In the genomic region with DNA sequence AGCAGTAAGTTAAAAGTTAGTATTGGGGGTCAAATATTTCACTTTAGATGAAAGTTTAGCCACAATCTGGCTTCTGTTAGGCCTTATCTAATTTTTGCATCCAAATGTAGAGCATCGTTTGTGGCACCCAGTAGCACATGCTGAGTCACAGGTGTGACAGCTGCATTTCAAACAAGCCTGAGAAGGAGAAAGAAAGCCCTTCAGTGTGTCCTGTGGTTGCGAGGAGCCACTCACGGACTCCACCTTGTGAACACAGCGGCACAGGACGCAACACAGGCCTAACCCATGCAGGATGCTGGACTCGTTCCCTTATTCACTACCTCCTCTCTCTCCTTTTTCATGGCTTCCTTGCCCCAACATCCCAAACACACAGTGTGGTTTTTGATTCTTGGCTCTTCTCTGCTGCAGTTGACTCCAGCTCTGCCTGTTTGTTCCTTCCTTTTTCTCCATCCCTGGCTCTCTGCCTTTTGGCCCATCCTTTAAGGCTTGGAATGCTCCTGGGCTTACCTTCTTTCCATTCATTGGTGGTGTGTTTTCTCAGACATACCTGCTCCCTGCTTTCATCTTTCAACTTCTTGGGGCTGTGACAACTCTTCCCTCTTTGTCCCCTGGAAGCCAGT, we compare ENCODE assay signal across 28 cellular contexts.
DNase-seq lines count a peak whose midpoint lies in the region; ATAC-seq and TF ChIP-seq lines count a peak whose summit lies in the region.
"Had no signal": no experiment of that assay in that cellular context is flagged by ENCODE, and none has a peak within 500 bp of the region (broad histone marks: within the 10 kb centered on the region; RNA-seq: fewer than 3 reads in every experiment).

No MANE protein-coding gene starts in this region.

- H3K4me3 Mint-ChIP-seq in stimulated activated naive CD8-positive, alpha-beta T cell treated with anti-CD3 and anti-CD28 coated beads, Interleukin-15, Interleukin-2, amounts not matched to agents 100 ng/mL and 50 ng/mL, for 24 hours: no peak overlapping the region
- H3K4me3 Mint-ChIP-seq in stimulated activated naive CD8-positive, alpha-beta T cell treated with anti-CD3 and anti-CD28 coated beads, Interleukin-15, amount 100 ng/mL, for 72 hours: no peak overlapping the region
- no peak overlapping the region for H3K4me3 Mint-ChIP-seq in activated CD8-positive, alpha-beta memory T cell treated with anti-CD3 and anti-CD28 coated beads, Interleukin-2, amount 10 ng/mL, durations not matched to agents 7 days and 5 days
- H3K4me3 Mint-ChIP-seq: CD8-positive, alpha-beta memory T cell; nephron; type B pancreatic cell had no signal

- no peak for DNase-seq in stimulated activated naive CD8-positive, alpha-beta T cell treated with anti-CD3 and anti-CD28 coated beads, Interleukin-15, amount 100 ng/mL, for 72 hours
- peak; percentile 4 for DNase-seq in cerebellum (ENCODE audit: low spot score)
- no peak for DNase-seq in left lung
- no peak for DNase-seq in Kasumi-1 (lab: John Stamatoyannopoulos, UW)
- DNase-seq in effector memory CD4-positive, alpha-beta T cell: no peak
- DNase-seq in activated CD4-positive, CD25-positive, alpha-beta regulatory T cell (lab: John Stamatoyannopoulos, UW): no peak
- no peak for DNase-seq in activated CD8-positive, alpha-beta memory T cell treated with anti-CD3 and anti-CD28 coated beads, Interleukin-2, amount 10 ng/mL, durations not matched to agents 7 days and 5 days
- DNase-seq: activated CD4-positive, alpha-beta T cell treated with anti-CD3 and anti-CD28 coated beads, Interleukin-2, amount 50 U/mL, for 48 hours; activated CD8-positive, alpha-beta memory T cell treated with anti-CD3 and anti-CD28 coated beads, Interleukin-2, amount 50 U/mL, for 48 hours; activated naive CD4-positive, alpha-beta T cell treated with anti-CD3 and anti-CD28 coated beads, Interleukin-2, amount 50 U/mL, for 16 hours; amniotic stem cell; BE2C; CD8-positive, alpha-beta memory T cell; GF-D8; kidney; mucosa of descending colon; NCI-H146; NCI-H510A; retina; SHP77 treated with DMSO at 0.1 percent for 48 hours; stimulated activated CD4-positive, alpha-beta T cell treated with anti-CD3 and anti-CD28 coated beads, Interleukin-2, amount 100 ng/mL, for 24 hours; substantia nigra had no signal

- no peaks in the 10 kb centered on the region for H3K4me1 Mint-ChIP-seq in stimulated activated naive CD8-positive, alpha-beta T cell treated with anti-CD3 and anti-CD28 coated beads, Interleukin-15, Interleukin-2, amounts not matched to agents 100 ng/mL and 50 ng/mL, for 24 hours (ENCODE audit: low read depth)
- peaks cover 15% of the 10 kb centered on the region for H3K4me1 Mint-ChIP-seq in stimulated activated naive CD8-positive, alpha-beta T cell treated with anti-CD3 and anti-CD28 coated beads, Interleukin-15, amount 100 ng/mL, for 72 hours
- H3K4me1 Mint-ChIP-seq in activated CD8-positive, alpha-beta memory T cell treated with anti-CD3 and anti-CD28 coated beads, Interleukin-2, amount 10 ng/mL, durations not matched to agents 7 days and 5 days: peaks cover 1% of the 10 kb centered on the region
- H3K4me1 Mint-ChIP-seq: CD8-positive, alpha-beta memory T cell; nephron had no signal

- no peaks in the 10 kb centered on the region for H3K9me3 Mint-ChIP-seq in stimulated activated naive CD8-positive, alpha-beta T cell treated with anti-CD3 and anti-CD28 coated beads, Interleukin-15, Interleukin-2, amounts not matched to agents 100 ng/mL and 50 ng/mL, for 24 hours
- H3K9me3 Mint-ChIP-seq in stimulated activated naive CD8-positive, alpha-beta T cell treated with anti-CD3 and anti-CD28 coated beads, Interleukin-15, amount 100 ng/mL, for 72 hours: no peaks in the 10 kb centered on the region
- H3K9me3 Mint-ChIP-seq in activated CD8-positive, alpha-beta memory T cell treated with anti-CD3 and anti-CD28 coated beads, Interleukin-2, amount 10 ng/mL, durations not matched to agents 7 days and 5 days (ENCODE audit: low read depth): no peaks in the 10 kb centered on the region
- H3K9me3 Mint-ChIP-seq: CD8-positive, alpha-beta memory T cell; nephron; type B pancreatic cell had no signal

- H3K27me3 Mint-ChIP-seq in stimulated activated naive CD8-positive, alpha-beta T cell treated with anti-CD3 and anti-CD28 coated beads, Interleukin-15, Interleukin-2, amounts not matched to agents 100 ng/mL and 50 ng/mL, for 24 hours: no peaks in the 10 kb centered on the region
- H3K27me3 Mint-ChIP-seq in stimulated activated naive CD8-positive, alpha-beta T cell treated with anti-CD3 and anti-CD28 coated beads, Interleukin-15, amount 100 ng/mL, for 72 hours: no peaks in the 10 kb centered on the region
- H3K27me3 Mint-ChIP-seq in activated CD8-positive, alpha-beta memory T cell treated with anti-CD3 and anti-CD28 coated beads, Interleukin-2, amount 10 ng/mL, durations not matched to agents 7 days and 5 days: no peaks in the 10 kb centered on the region
- H3K27me3 Mint-ChIP-seq: type B pancreatic cell had no signal

- H3K4me3 ChIP-seq in left lung: no peak overlapping the region
- no peak overlapping the region for H3K4me3 ChIP-seq in effector memory CD4-positive, alpha-beta T cell (ENCODE audit: insufficient read depth, low read depth, low read length, poor library complexity, severe bottlenecking)
- H3K4me3 ChIP-seq: mucosa of descending colon, smooth muscle cell had no signal

- H3K9me3 ChIP-seq in left lung: no peaks in the 10 kb centered on the region
- no peaks in the 10 kb centered on the region for H3K9me3 ChIP-seq in effector memory CD4-positive, alpha-beta T cell (ENCODE audit: control insufficient read depth, low read length)
- H3K9me3 ChIP-seq: BE2C, mucosa of descending colon had no signal

- ATAC-seq in stimulated activated naive CD8-positive, alpha-beta T cell treated with anti-CD3 and anti-CD28 coated beads, Interleukin-15, amount 100 ng/mL, for 72 hours: no peak
- ATAC-seq in left lung: peak; percentile 29
- ATAC-seq in activated CD8-positive, alpha-beta memory T cell treated with anti-CD3 and anti-CD28 coated beads, Interleukin-2, amount 10 ng/mL, durations not matched to agents 7 days and 5 days: no peak
- ATAC-seq: HCT116, mucosa of descending colon had no signal

- no peaks in the 10 kb centered on the region for H3K4me1 ChIP-seq in left lung
- no peaks in the 10 kb centered on the region for H3K4me1 ChIP-seq in effector memory CD4-positive, alpha-beta T cell (ENCODE audit: control insufficient read depth, insufficient read depth, low read length, poor library complexity, severe bottlenecking)
- H3K4me1 ChIP-seq: BE2C had no signal

- no peaks in the 10 kb centered on the region for H3K36me3 ChIP-seq in left lung
- H3K36me3 ChIP-seq in effector memory CD4-positive, alpha-beta T cell (ENCODE audit: control insufficient read depth, insufficient read depth, low read length): no peaks in the 10 kb centered on the region
- H3K36me3 ChIP-seq: BE2C had no signal

- H3K27ac Mint-ChIP-seq in stimulated activated naive CD8-positive, alpha-beta T cell treated with anti-CD3 and anti-CD28 coated beads, Interleukin-15, Interleukin-2, amounts not matched to agents 100 ng/mL and 50 ng/mL, for 24 hours: peak overlapping the region; percentile 5
- H3K27ac Mint-ChIP-seq in stimulated activated naive CD8-positive, alpha-beta T cell treated with anti-CD3 and anti-CD28 coated beads, Interleukin-15, amount 100 ng/mL, for 72 hours: no peak overlapping the region
- H3K27ac Mint-ChIP-seq in activated CD8-positive, alpha-beta memory T cell treated with anti-CD3 and anti-CD28 coated beads, Interleukin-2, amount 10 ng/mL, durations not matched to agents 7 days and 5 days: no peak overlapping the region
- H3K27ac Mint-ChIP-seq: nephron, type B pancreatic cell had no signal

- no peaks in the 10 kb centered on the region for H3K36me3 Mint-ChIP-seq in stimulated activated naive CD8-positive, alpha-beta T cell treated with anti-CD3 and anti-CD28 coated beads, Interleukin-15, Interleukin-2, amounts not matched to agents 100 ng/mL and 50 ng/mL, for 24 hours (ENCODE audit: low read depth)
- no peaks in the 10 kb centered on the region for H3K36me3 Mint-ChIP-seq in activated CD8-positive, alpha-beta memory T cell treated with anti-CD3 and anti-CD28 coated beads, Interleukin-2, amount 10 ng/mL, durations not matched to agents 7 days and 5 days

- H3K27ac ChIP-seq in left lung: no peak overlapping the region
- no peak overlapping the region for H3K27ac ChIP-seq in effector memory CD4-positive, alpha-beta T cell (ENCODE audit: insufficient read depth, low read length, poor library complexity, severe bottlenecking)
- H3K27ac ChIP-seq: KMS-11 had no signal

- H3K27me3 ChIP-seq in left lung: no peaks in the 10 kb centered on the region
- H3K27me3 ChIP-seq in effector memory CD4-positive, alpha-beta T cell (replicated peaks; ENCODE audit: control insufficient read depth, insufficient read depth, low read length, poor library complexity, severe bottlenecking): no peaks in the 10 kb centered on the region
- H3K27me3 ChIP-seq: BE2C had no signal

- intact Hi-C loops in left lung (cut with DNase I): loop anchor here in 1 of 2 donors (5.0 kb wide), 1 partner anchor 149 kb away; no protein-coding TSS in a partner anchor

- CTCF ChIA-PET in activated CD8-positive, alpha-beta memory T cell treated with anti-CD3 and anti-CD28 coated beads, Interleukin-2, amount 10 ng/mL, durations not matched to agents 7 days and 5 days (lab: Charles Lee): interaction anchor here (1.3 kb wide), 1 partner anchor 10 kb away, joined by 3 read pairs; no protein-coding TSS in a partner anchor

- no peak for TF ChIP-seq CTCF in left lung (IDR thresholded peaks at IDR 0.05)
